Comparison of ENCODE assay signal across 9 cellular contexts in genomic region chr4:41935652-41936021, GRCh38. TPM values are rescaled to one million over a fixed set of nuclear protein-coding genes. Genes with fewer than 3 reads are reported as not detected.
DNase-seq lines count a peak whose midpoint lies in the region; ATAC-seq, FAIRE-seq and TF ChIP-seq lines count a peak whose summit lies in the region.
"Had no signal": no experiment of that assay in that cellular context is flagged by ENCODE, and none has a peak within 500 bp of the region (broad histone marks: within the 10 kb centered on the region; RNA-seq: fewer than 3 reads in every experiment).

No MANE protein-coding gene starts in this region.

- TF ChIP-seq POLR2A in GM12891 (IDR thresholded peaks at IDR 0.05; ENCODE audit: low read depth, low read length): no peak
- no peak for TF ChIP-seq POLR2A in thyroid gland (IDR thresholded peaks at IDR 0.05)

- peak overlapping the region; percentile 50 to 80 for H3K27ac ChIP-seq in coronary artery
- peak overlapping the region in 2 of 3 donors; percentile 43 to 69 for H3K27ac ChIP-seq in thyroid gland

- WGBS in thyroid gland, 2 donors: 2 to 5% methylated on average over 12 of the region's 12 CpGs

- peaks cover 8% of the 10 kb centered on the region for H3K36me3 Mint-ChIP-seq in mesothelial cell of epicardium

- H3K27me3 ChIP-seq in thyroid gland: no peaks in the 10 kb centered on the region

- peaks cover 22% of the 10 kb centered on the region for H3K27me3 Mint-ChIP-seq in mesothelial cell of epicardium (ENCODE audit: low read depth)

- intact Hi-C loops in thyroid gland (cut with DNase I): no loop called here

- ATAC-seq in HG02588 (IDR thresholded peaks at IDR 0.05; ENCODE audit: unreplicated experiment): peak; percentile 13

- peak overlapping the region; percentile 99 for H3K4me3 Mint-ChIP-seq in mesothelial cell of epicardium

- H3K4me3 ChIP-seq in coronary artery (peak overlapping the region; percentile 81), thyroid gland (replicated peaks in 1 of 3) (peak overlapping the region; percentile 75 to 82 (median 79))

- TF ChIP-seq CTCF in coronary artery (IDR thresholded peaks at IDR 0.05): no peak
- TF ChIP-seq CTCF in mesothelial cell of epicardium (IDR thresholded peaks at IDR 0.05; ENCODE audit: unreplicated experiment): no peak
- TF ChIP-seq CTCF in thyroid gland (IDR thresholded peaks at IDR 0.05): no peak

- peaks cover 5% of the 10 kb centered on the region for H3K9me3 Mint-ChIP-seq in mesothelial cell of epicardium

- peaks cover 9 to 13% of the 10 kb centered on the region in 2 donors for H3K4me1 ChIP-seq in thyroid gland

- H3K4me1 Mint-ChIP-seq in mesothelial cell of epicardium: peaks cover 20% of the 10 kb centered on the region

- H3K27ac Mint-ChIP-seq in mesothelial cell of epicardium: peak overlapping the region; percentile 98

- H3K36me3 ChIP-seq in thyroid gland: peaks cover 2 to 4% of the 10 kb centered on the region in 2 donors

- FAIRE-seq in GM12891 (lab: Jason Lieb, UNC): peak; percentile 70
- FAIRE-seq: colon had no signal

- DNase-seq in GM12891 (ENCODE audit: insufficient read length, low spot score) (peak; percentile 9), RPMI7951 (ENCODE audit: low read depth) (peak; percentile 10), coronary artery (ENCODE audit: low spot score) (no peak), mesothelial cell of epicardium (ENCODE audit: low spot score in 2 of 2, unreplicated experiment in 2 of 2) (no peak), thyroid gland (no peak), HK-2 (ENCODE audit: unreplicated experiment) (no peak), ureter (ENCODE audit: low spot score) (no peak)

- H3K9me3 ChIP-seq in thyroid gland: no peaks in the 10 kb centered on the region

TF ChIP-seq in GM12891, 5 proteins besides CTCF, POLR2A, EP300 and RAD21:
- no peak for TF ChIP-seq POU2F2 (IDR thresholded peaks at IDR 0.05; ENCODE audit: low read depth, low read length)
- TF ChIP-seq PAX5 (IDR thresholded peaks at IDR 0.05; ENCODE audit: insufficient read depth, low read length, severe bottlenecking): no peak
- no peak for TF ChIP-seq POLR2AphosphoS5 (IDR thresholded peaks at IDR 0.05; ENCODE audit: low read depth, low read length)
- TF ChIP-seq TAF1 (IDR thresholded peaks at IDR 0.05; ENCODE audit: low read depth, low read length): no peak

RNA-seq across cellular contexts. Expression of gene TMEM33, which starts 0.4 kb away (rescaled TPM):
- polyA plus RNA-seq in GM12891 (2012; ENCODE audit: low read depth, missing spikeins): 6.9 TPM
- total RNA-seq in RPMI7951 (2014; rRNA removed; shearing (Covaris generic)): 47.8 and 55.5 TPM in 2 replicates
- total RNA-seq in mesothelial cell of epicardium: 48.2 to 49.5 TPM (median 49.0 TPM) in 3 replicates
- total RNA-seq in thyroid gland: 10 to 100 TPM; 50.7 to 65.4 (median 54.6) TPM
- total RNA-seq in ureter: 69.5 TPM

RNA-seq across cellular contexts. Expression of gene DCAF4L1, which starts 45.9 kb away (rescaled TPM):
- 0.05 TPM for polyA plus RNA-seq in GM12891 (2012; ENCODE audit: low read depth, missing spikeins)
- 0.10 TPM in 1 of 2 replicates, not detected in the other for total RNA-seq in RPMI7951 (2014; rRNA removed; shearing (Covaris generic))
- 0.09 to 0.11 TPM in 2 of 3 replicates, not detected in the other for total RNA-seq in mesothelial cell of epicardium
- under 1 TPM; 0.20 to 0.71 (median 0.30) TPM for total RNA-seq in thyroid gland
- total RNA-seq in ureter: 0.36 TPM

RNA-seq across cellular contexts. Expression of gene SLC30A9, which starts 54.7 kb away (rescaled TPM):
- polyA plus RNA-seq in GM12891 (2012; ENCODE audit: low read depth, missing spikeins): 26.1 TPM
- total RNA-seq in RPMI7951 (2014; rRNA removed; shearing (Covaris generic)): 43.4 and 52.1 TPM in 2 replicates
- 55.8 to 59.2 TPM (median 57.9 TPM) in 3 replicates for total RNA-seq in mesothelial cell of epicardium
- total RNA-seq in thyroid gland: 100 to 1,000 TPM in 3 of 4 donors, 10 to 100 TPM in 1; 75.6 to 158 (median 116) TPM
- total RNA-seq in ureter: 61.3 TPM

Comparison
In these comparisons a context has a peak if more than half of its experiments do, and no peak if none do; other contexts are left out.
1. DNase-seq: peak in GM12891 (single experiment) and RPMI7951 (single experiment); none in coronary artery (single experiment), mesothelial cell of epicardium (0 of 2), thyroid gland (0 of 2), HK-2 (single experiment) and ureter (single experiment).